9 cellular contexts compared by ENCODE assay signal in the genomic region with DNA sequence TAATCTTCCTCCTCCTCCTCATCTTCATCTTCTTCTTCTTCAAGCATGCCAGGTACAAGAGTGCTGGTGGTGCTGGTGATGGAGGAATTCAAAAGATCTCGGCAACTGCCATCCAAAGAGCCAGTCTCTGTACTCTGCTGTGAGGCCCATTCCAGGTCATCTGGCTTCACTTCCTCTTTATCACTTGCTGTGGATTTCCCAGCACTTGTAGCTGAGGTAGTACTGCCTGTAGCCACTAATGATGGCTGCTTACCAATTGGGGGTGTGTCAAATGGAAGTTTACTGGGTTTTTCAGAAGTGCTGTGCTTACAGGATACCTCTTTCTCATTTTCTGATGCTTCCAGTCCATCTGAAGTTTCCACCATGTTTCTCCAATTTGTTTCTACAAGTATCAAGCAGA. TPM values are rescaled to one million over a fixed set of nuclear protein-coding genes. Genes with fewer than 3 reads are reported as not detected.
A peak's percentile ranks its signal among the peaks of the same experiment; 100 is the strongest.
DNase-seq lines count a peak whose midpoint lies in the region; ATAC-seq, FAIRE-seq and TF ChIP-seq lines count a peak whose summit lies in the region.
"Had no signal": no experiment of that assay in that cellular context is flagged by ENCODE, and none has a peak within 500 bp of the region (broad histone marks: within the 10 kb centered on the region; RNA-seq: fewer than 3 reads in every experiment).

No MANE protein-coding gene starts in this region.

- no peak overlapping the region for H3K27ac Mint-ChIP-seq in activated naive CD4-positive, alpha-beta T cell treated with anti-CD3 and anti-CD28 coated beads for 36 hours

- intact Hi-C loops in activated naive CD4-positive, alpha-beta T cell treated with anti-CD3 and anti-CD28 coated beads for 36 hours (cut with micrococcal nuclease): no loop called here

- TF ChIP-seq POLR2A in H54 (IDR thresholded peaks at IDR 0.05; ENCODE audit: low read depth, low read length): no peak

- no peak for FAIRE-seq in H54 (lab: Jason Lieb, UNC)
- FAIRE-seq: kidney had no signal

- no peaks in the 10 kb centered on the region for H3K4me1 Mint-ChIP-seq in activated naive CD4-positive, alpha-beta T cell treated with anti-CD3 and anti-CD28 coated beads for 36 hours (ENCODE audit: low read depth)

- peaks cover 24% of the 10 kb centered on the region for H3K36me3 Mint-ChIP-seq in activated naive CD4-positive, alpha-beta T cell treated with anti-CD3 and anti-CD28 coated beads for 36 hours (ENCODE audit: low read depth)

- CTCF ChIA-PET in activated naive CD4-positive, alpha-beta T cell treated with anti-CD3 and anti-CD28 coated beads for 36 hours (lab: Charles Lee): no interaction called here

- no peaks in the 10 kb centered on the region for H3K27me3 Mint-ChIP-seq in activated naive CD4-positive, alpha-beta T cell treated with anti-CD3 and anti-CD28 coated beads for 36 hours (ENCODE audit: low read depth)

- H3K4me3 Mint-ChIP-seq in activated naive CD4-positive, alpha-beta T cell treated with anti-CD3 and anti-CD28 coated beads for 36 hours: no peak overlapping the region

- DNase-seq in CD1c-positive myeloid dendritic cell (ENCODE audit: extremely low spot score): peak; percentile 21
- peak; percentile 37 for DNase-seq in SKM-1 treated with dmso at 0.1 percent for 144 hours (lab: John Stamatoyannopoulos, UW; ENCODE audit: unreplicated experiment)
- DNase-seq in H54 (ENCODE audit: insufficient read length, low spot score): no peak
- no peak for DNase-seq in activated naive CD4-positive, alpha-beta T cell treated with anti-CD3 and anti-CD28 coated beads for 36 hours
- no peak for DNase-seq in C1 segment of cervical spinal cord (lab: John Stamatoyannopoulos, UW)
- DNase-seq in globus pallidus (ENCODE audit: low spot score): no peak
- DNase-seq: kidney had no signal

- no peaks in the 10 kb centered on the region for H3K9me3 Mint-ChIP-seq in activated naive CD4-positive, alpha-beta T cell treated with anti-CD3 and anti-CD28 coated beads for 36 hours

- ATAC-seq in GM19463 (IDR thresholded peaks at IDR 0.05; ENCODE audit: unreplicated experiment): peak; percentile 93
- peak; percentile 83 for ATAC-seq in HG03159 (IDR thresholded peaks at IDR 0.05; ENCODE audit: unreplicated experiment)

RNA-seq across cellular contexts. Expression of gene SHC4, which starts 28.8 kb away (rescaled TPM):
- total RNA-seq in activated naive CD4-positive, alpha-beta T cell treated with anti-CD3 and anti-CD28 coated beads for 36 hours: under 1 TPM; 0.21 to 0.25 TPM

RNA-seq across cellular contexts. Expression of gene SECISBP2L, which starts 53.7 kb away (rescaled TPM):
- total RNA-seq in activated naive CD4-positive, alpha-beta T cell treated with anti-CD3 and anti-CD28 coated beads for 36 hours: 10 to 100 TPM; 17.4 to 18.6 TPM

Comparison
In these comparisons a context has a peak if more than half of its experiments do, and no peak if none do; other contexts are left out.
1. DNase-seq: peak in CD1c-positive myeloid dendritic cell (single experiment) and SKM-1 treated with dmso at 0.1 percent for 144 hours (single experiment); none in H54 (single experiment), activated naive CD4-positive, alpha-beta T cell treated with anti-CD3 and anti-CD28 coated beads for 36 hours (single experiment), C1 segment of cervical spinal cord (0 of 14) and globus pallidus (single experiment).